ENCODE assay signal across 26 cellular contexts in the genomic region with DNA sequence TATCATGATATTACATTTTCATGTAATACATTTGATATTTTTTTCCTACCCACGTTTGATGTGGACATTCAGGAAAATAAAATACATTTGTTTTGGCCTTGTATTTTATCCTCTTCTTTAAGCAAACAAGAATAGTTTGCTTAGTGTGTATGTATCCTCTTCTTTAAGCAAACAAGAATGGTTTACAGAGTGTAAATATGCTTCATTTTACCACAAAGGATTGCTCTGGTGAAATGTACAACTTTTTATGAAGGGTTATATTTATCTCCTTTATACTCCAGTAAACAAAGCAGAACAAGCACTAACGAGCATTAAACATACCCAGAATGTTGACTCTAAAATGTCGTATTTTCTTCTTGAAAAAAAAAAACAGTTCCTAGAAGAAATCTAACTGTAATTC.
"Had no signal": no experiment of that assay in that cellular context is flagged by ENCODE, and none has a peak within 500 bp of the region (broad histone marks: within the 10 kb centered on the region; RNA-seq: fewer than 3 reads in every experiment).

No MANE protein-coding gene starts in this region.

- H3K27ac ChIP-seq: body of pancreas, cardiac muscle cell, epithelial cell of prostate, gastroesophageal sphincter, neutrophil, pancreas, psoas muscle, right atrium auricular region, upper lobe of right lung had no signal

- H3K4me1 Mint-ChIP-seq: activated CD4-positive, alpha-beta T cell treated with anti-CD3 and anti-CD28 coated beads, Interleukin-2, amount 10 ng/mL, durations not matched to agents 24 days and 14 days; activated naive CD4-positive, alpha-beta T cell treated with anti-CD3 and anti-CD28 coated beads, Interleukin-2, amount 50 U/mL, for 24 hours had no signal

- H3K27ac Mint-ChIP-seq: activated CD4-positive, alpha-beta T cell treated with anti-CD3 and anti-CD28 coated beads, Interleukin-2, amount 10 ng/mL, durations not matched to agents 24 days and 14 days; activated CD8-positive, alpha-beta T cell treated with anti-CD3 and anti-CD28 coated beads, Interleukin-2, amount 10 ng/mL, durations not matched to agents 7 days and 5 days; activated naive CD4-positive, alpha-beta T cell treated with anti-CD3 and anti-CD28 coated beads, Interleukin-2, amount 50 U/mL, for 24 hours; activated T-helper 1 cell treated with anti-CD3 and anti-CD28 coated beads, Interleukin-12 subunit alpha, Interleukin-12 subunit beta, Interleukin-2, Interleukin-4 antibody, amounts not matched to agents 30 ng/mL and 10 ng/mL and 1 ng/mL, durations not matched to agents 14 hours and 24 hours and 36 hours; endodermal cell; natural killer cell treated with Interleukin-12 subunit alpha and Interleukin-12 subunit beta and Interleukin-15 and Interleukin-18, amount 100 ng/mL, for 72 hours had no signal

- H3K4me3 ChIP-seq: body of pancreas, cardiac muscle cell, gastroesophageal sphincter, pancreas, psoas muscle, right atrium auricular region, upper lobe of right lung had no signal

- ATAC-seq: activated CD4-positive, CD25-positive, alpha-beta regulatory T cell treated with anti-CD3 and anti-CD28 coated beads, Interleukin-2, amount 50 U/mL, for 24 hours; activated CD8-positive, alpha-beta T cell treated with anti-CD3 and anti-CD28 coated beads, Interleukin-2, amount 10 ng/mL, durations not matched to agents 7 days and 5 days; body of pancreas; gastroesophageal sphincter; left ventricle myocardium superior; natural killer cell treated with Interleukin-12 subunit alpha and Interleukin-12 subunit beta and Interleukin-15 and Interleukin-18, amount 100 ng/mL, for 72 hours; pancreas; psoas muscle; stimulated activated naive CD8-positive, alpha-beta T cell treated with anti-CD3 and anti-CD28 coated beads, Interleukin-15, Interleukin-2, amounts not matched to agents 100 U/mL and 50 U/mL, for 24 hours; upper lobe of right lung had no signal

- H3K4me3 Mint-ChIP-seq: activated CD4-positive, alpha-beta T cell treated with anti-CD3 and anti-CD28 coated beads, Interleukin-2, amount 10 ng/mL, durations not matched to agents 24 days and 14 days; activated CD8-positive, alpha-beta T cell treated with anti-CD3 and anti-CD28 coated beads, Interleukin-2, amount 10 ng/mL, durations not matched to agents 7 days and 5 days; activated naive CD4-positive, alpha-beta T cell treated with anti-CD3 and anti-CD28 coated beads, Interleukin-2, amount 50 U/mL, for 24 hours; activated T-helper 1 cell treated with anti-CD3 and anti-CD28 coated beads, Interleukin-12 subunit alpha, Interleukin-12 subunit beta, Interleukin-2, Interleukin-4 antibody, amounts not matched to agents 30 ng/mL and 10 ng/mL and 1 ng/mL, durations not matched to agents 14 hours and 24 hours and 36 hours; endodermal cell; natural killer cell treated with Interleukin-12 subunit alpha and Interleukin-12 subunit beta and Interleukin-15 and Interleukin-18, amount 100 ng/mL, for 72 hours had no signal

- H3K27me3 ChIP-seq: body of pancreas, cardiac muscle cell, gastroesophageal sphincter, neutrophil, pancreas, right atrium auricular region, upper lobe of right lung had no signal

- H3K36me3 Mint-ChIP-seq: activated naive CD4-positive, alpha-beta T cell treated with anti-CD3 and anti-CD28 coated beads, Interleukin-2, amount 50 U/mL, for 24 hours; natural killer cell treated with Interleukin-12 subunit alpha and Interleukin-12 subunit beta and Interleukin-15 and Interleukin-18, amount 100 ng/mL, for 72 hours had no signal

- H3K9me3 Mint-ChIP-seq: activated CD4-positive, alpha-beta T cell treated with anti-CD3 and anti-CD28 coated beads, Interleukin-2, amount 10 ng/mL, durations not matched to agents 24 days and 14 days had no signal

- FAIRE-seq: islet of Langerhans, pancreas had no signal

- H3K4me1 ChIP-seq: body of pancreas, gastroesophageal sphincter, pancreas, psoas muscle, right atrium auricular region, upper lobe of right lung had no signal

- H3K9me3 ChIP-seq: body of pancreas, gastroesophageal sphincter, neutrophil, pancreas, psoas muscle, right atrium auricular region, upper lobe of right lung had no signal

- DNase-seq: activated CD4-positive, alpha-beta T cell treated with anti-CD3 and anti-CD28 coated beads, Interleukin-2, amount 10 ng/mL, durations not matched to agents 24 days and 14 days; activated CD8-positive, alpha-beta T cell treated with anti-CD3 and anti-CD28 coated beads, Interleukin-2, amount 10 ng/mL, durations not matched to agents 7 days and 5 days; activated gamma-delta T cell treated with Interleukin-2 at 50 U/mL for 16 hours; anterior cingulate cortex; body of pancreas; cortex of kidney; endodermal cell; head of caudate nucleus; left ventricle myocardium superior; mammary epithelial cell; pancreas; psoas muscle; stimulated activated CD4-positive, alpha-beta T cell treated with anti-CD3 and anti-CD28 coated beads, Interleukin-12 subunit alpha, Interleukin-12 subunit beta, amount 100 ng/mL, for 4 hours; stimulated activated CD4-positive, alpha-beta T cell treated with anti-CD3 and anti-CD28 coated beads, Interleukin-4, amount 100 ng/mL, for 4 hours; stimulated activated naive CD8-positive, alpha-beta T cell treated with anti-CD3 and anti-CD28 coated beads, Interleukin-15, Interleukin-2, amounts not matched to agents 100 U/mL and 50 U/mL, for 24 hours; upper lobe of right lung had no signal

- H3K27me3 Mint-ChIP-seq: activated CD4-positive, alpha-beta T cell treated with anti-CD3 and anti-CD28 coated beads, Interleukin-2, amount 10 ng/mL, durations not matched to agents 24 days and 14 days; natural killer cell treated with Interleukin-12 subunit alpha and Interleukin-12 subunit beta and Interleukin-15 and Interleukin-18, amount 100 ng/mL, for 72 hours had no signal

- H3K36me3 ChIP-seq: cardiac muscle cell, gastroesophageal sphincter, neutrophil, pancreas, right atrium auricular region, upper lobe of right lung had no signal
